Comparison of ENCODE assay signal across 9 cellular contexts in the genomic region with DNA sequence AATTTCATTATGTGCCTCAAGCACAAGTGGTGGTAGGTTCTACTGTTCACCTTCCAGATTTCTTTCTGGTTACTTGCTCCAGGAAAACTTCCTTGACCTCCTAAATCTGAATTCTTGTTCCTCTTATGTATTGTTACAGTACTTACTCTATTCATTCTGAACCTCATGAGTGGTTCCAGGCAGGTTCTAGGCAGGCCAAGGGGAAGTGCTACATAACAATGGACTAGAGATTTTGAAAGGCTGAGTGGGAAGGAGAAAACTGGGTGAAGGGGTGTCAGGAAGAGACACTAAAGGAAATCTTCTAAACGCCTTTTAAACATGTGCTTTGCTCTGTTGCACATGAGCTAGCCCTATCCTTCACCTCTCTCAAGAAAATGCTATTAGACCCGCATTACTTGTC. TPM values are rescaled to one million over a fixed set of nuclear protein-coding genes. Genes with fewer than 3 reads are reported as not detected.
A peak's percentile ranks its signal among the peaks of the same experiment; 100 is the strongest.
DNase-seq lines count a peak whose midpoint lies in the region; ATAC-seq and TF ChIP-seq lines count a peak whose summit lies in the region.
"Had no signal": no experiment of that assay in that cellular context is flagged by ENCODE, and none has a peak within 500 bp of the region (broad histone marks: within the 10 kb centered on the region; RNA-seq: fewer than 3 reads in every experiment).

No MANE protein-coding gene starts in this region.

- H3K4me1 ChIP-seq in BE2C (peaks cover 3% of the 10 kb centered on the region; the same call in 1 of the 2 replicates), HUES6 (ENCODE audit: control insufficient read depth, insufficient read depth, low read length) (peaks cover 13% of the 10 kb centered on the region), mesendoderm (ENCODE audit: control insufficient read depth, low read depth, low read length) (peaks cover 4% of the 10 kb centered on the region)

- H2BK5ac ChIP-seq in mesendoderm (ENCODE audit: low read length): no peak overlapping the region

- H3K56ac ChIP-seq in mesendoderm (ENCODE audit: low read length): peak overlapping the region; percentile 94

- H2AK5ac ChIP-seq in mesendoderm (ENCODE audit: low read length): no peak overlapping the region

- H3K27ac ChIP-seq in HUES6 (ENCODE audit: low read depth, low read length): no peak overlapping the region
- H3K27ac ChIP-seq in mesendoderm (ENCODE audit: low read depth, low read length): no peak overlapping the region
- no peak overlapping the region for H3K27ac ChIP-seq in substantia nigra (ENCODE audit: low read depth, low read length, poor library complexity, severe bottlenecking)

- no peak overlapping the region for H3K4ac ChIP-seq in mesendoderm (ENCODE audit: low read depth, low read length)

- TF ChIP-seq CTCF in BE2C (IDR thresholded peaks at IDR 0.05; ENCODE audit: low read depth, low read length): no peak

- peak overlapping the region; percentile 57 for H3K4me2 ChIP-seq in mesendoderm (ENCODE audit: low read length)

- H4K5ac ChIP-seq in mesendoderm (ENCODE audit: low read length): no peak overlapping the region

- no peak overlapping the region for H3K23ac ChIP-seq in mesendoderm (ENCODE audit: low read length)

- H3K79me2 ChIP-seq in mesendoderm (ENCODE audit: control insufficient read depth, insufficient read depth, low read length): peaks cover 16% of the 10 kb centered on the region

- H3K79me1 ChIP-seq in mesendoderm (ENCODE audit: low read length): peaks cover 10% of the 10 kb centered on the region

- peak overlapping the region; percentile 21 for H3K9ac ChIP-seq in HUES6 (ENCODE audit: low read length)
- H3K9ac ChIP-seq in mesendoderm (ENCODE audit: low read length): peak overlapping the region; percentile 87

- H3K9me3 ChIP-seq in BE2C: no peaks in the 10 kb centered on the region
- H3K9me3 ChIP-seq in HUES6 (ENCODE audit: control insufficient read depth, insufficient read depth, low read depth, low read length): no peaks in the 10 kb centered on the region

- H4K8ac ChIP-seq in mesendoderm (ENCODE audit: low read depth, low read length): no peak overlapping the region

- peak overlapping the region; percentile 95 for H3K4me3 ChIP-seq in BE2C (ENCODE audit: low read depth, low read length)
- peak overlapping the region; percentile 86 for H3K4me3 ChIP-seq in HUES6 (ENCODE audit: low read depth, low read length)
- H3K4me3 ChIP-seq in mesendoderm (ENCODE audit: low read length): peak overlapping the region; percentile 41

- no peaks in the 10 kb centered on the region for H3K27me3 ChIP-seq in BE2C
- no peaks in the 10 kb centered on the region for H3K27me3 ChIP-seq in HUES6 (ENCODE audit: control insufficient read depth, insufficient read depth, low read length)
- no peaks in the 10 kb centered on the region for H3K27me3 ChIP-seq in mesendoderm (ENCODE audit: insufficient read depth, low read length, poor library complexity)

- WGBS in mesendoderm (ENCODE audit: extremely low coverage, insufficient coverage, low lambda C conversion rate): no CpG with 5 or more reads among the region's 2 CpGs

- no peak for ATAC-seq in GM21367 (IDR thresholded peaks at IDR 0.05; ENCODE audit: unreplicated experiment)

- peaks cover 32% of the 10 kb centered on the region for H3K36me3 ChIP-seq in BE2C
- peaks cover 49% of the 10 kb centered on the region for H3K36me3 ChIP-seq in HUES6 (ENCODE audit: control insufficient read depth, insufficient read depth, low read length)
- H3K36me3 ChIP-seq in mesendoderm (ENCODE audit: control insufficient read depth, insufficient read depth, low read length): peaks cover 2% of the 10 kb centered on the region

- no peak for DNase-seq in BE2C
- DNase-seq in astrocyte of the hippocampus (ENCODE audit: low read depth, low spot score): peak; percentile 6
- peak; percentile 7 for DNase-seq in mesendoderm
- DNase-seq in substantia nigra (lab: John Stamatoyannopoulos, UW): no peak
- DNase-seq in middle frontal gyrus (ENCODE audit: extremely low spot score, low spot score): no peak
- no peak for DNase-seq in SHP77 (lab: John Stamatoyannopoulos, UW)
- DNase-seq: NCI-H1105 treated with DMSO at 0.1 percent for 48 hours had no signal

- H2BK15ac ChIP-seq in mesendoderm (replicated peaks; ENCODE audit: low read depth): no peak overlapping the region

- no peak overlapping the region for H3K18ac ChIP-seq in mesendoderm (ENCODE audit: low read length)

- no peak overlapping the region for H2BK120ac ChIP-seq in mesendoderm (ENCODE audit: low read depth, low read length)

RNA-seq across cellular contexts. Expression of a gene that starts 1.6 kb away (rescaled TPM):
- polyA plus RNA-seq in BE2C (2012; ENCODE audit: insufficient read depth, insufficient read length, low read depth): 37.1 TPM
- 34.5 TPM for polyA plus RNA-seq in mesendoderm (2013, experiment 1 of 2)
- 35.5 TPM for polyA plus RNA-seq in mesendoderm (2013, experiment 2 of 2)

Comparison
In these comparisons a context has a peak if more than half of its experiments do, and no peak if none do; other contexts are left out.
1. DNase-seq: peak in astrocyte of the hippocampus (single experiment) and mesendoderm (single experiment); none in BE2C (single experiment), substantia nigra (0 of 49), middle frontal gyrus (single experiment) and SHP77 (0 of 2).
2. H3K4me3 ChIP-seq: peak in every context shown above with its lines; median percentile 95 in BE2C; 86 in HUES6; 41 in mesendoderm.